18 cellular contexts compared by ENCODE assay signal in the genomic region with DNA sequence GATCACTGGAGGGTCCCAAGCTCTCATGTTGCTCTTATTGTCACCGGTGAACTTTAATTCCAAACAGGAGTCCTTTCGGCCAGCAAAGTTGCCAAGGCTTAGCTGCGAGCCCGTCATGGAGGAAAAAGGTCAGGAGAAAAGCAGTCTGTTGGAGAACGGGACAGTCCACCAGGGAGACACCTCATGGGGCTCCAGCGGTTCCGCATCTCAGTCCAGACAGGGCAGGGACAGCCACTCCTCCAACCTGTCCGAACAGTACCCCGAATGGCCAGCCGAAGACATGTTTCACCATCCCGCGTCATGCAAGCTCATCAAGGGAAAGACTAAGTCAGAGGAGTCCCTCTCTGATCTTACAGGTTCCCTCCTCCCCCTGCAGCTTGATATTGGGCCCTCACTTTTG. TPM values are rescaled to one million over a fixed set of nuclear protein-coding genes. Genes with fewer than 3 reads are reported as not detected.
DNase-seq lines count a peak whose midpoint lies in the region; ATAC-seq and TF ChIP-seq lines count a peak whose summit lies in the region.
"Had no signal": no experiment of that assay in that cellular context is flagged by ENCODE, and none has a peak within 500 bp of the region (broad histone marks: within the 10 kb centered on the region; RNA-seq: fewer than 3 reads in every experiment).

No MANE protein-coding gene starts in this region.

- CTCF ChIA-PET in PC-3 (lab: Charles Lee) = no interaction called here

- no peaks in the 10 kb centered on the region for H3F3A ChIP-seq in PC-3 (ENCODE audit: low read length, unreplicated experiment)

- POLR2A ChIA-PET in PC-3 (lab: Charles Lee; ENCODE audit: unreplicated experiment) = no interaction called here

- no peak for TF ChIP-seq POLR2A in heart left ventricle (IDR thresholded peaks at IDR 0.05)

- H2AFZ ChIP-seq in PC-3 (ENCODE audit: low read length) = no peak overlapping the region

- H3K9me3 ChIP-seq in heart left ventricle (peaks cover 0 to 76% (median 6%) of the 10 kb centered on the region in 12 donors), PC-3 (ENCODE audit: low read length) (peaks cover 60% of the 10 kb centered on the region), left ventricle myocardium inferior (replicated peaks) (peaks cover 35% of the 10 kb centered on the region)

- H3K79me2 ChIP-seq in PC-3 (ENCODE audit: low read length) = peaks cover 98% of the 10 kb centered on the region

- TF ChIP-seq CTCF in heart left ventricle (IDR thresholded peaks at IDR 0.05) = no peak
- TF ChIP-seq CTCF in PC-3 (conservative IDR thresholded peaks at IDR 0.05; ENCODE audit: low read depth, low read length) = no peak
- no peak for TF ChIP-seq CTCF in left ventricle myocardium inferior (IDR thresholded peaks at IDR 0.05; ENCODE audit: borderline replicate concordance)
- TF ChIP-seq CTCF in foreskin keratinocyte (conservative IDR thresholded peaks at IDR 0.05) = no peak

- 74 to 92% (median 86%) methylated on average over 12 of the region's 12 CpGs for WGBS in heart left ventricle, 4 donors

- H3K27ac ChIP-seq in heart left ventricle = peak overlapping the region in 3 of 12 donors; percentile 0 to 32 (median 1)
- H3K27ac ChIP-seq in PC-3 (ENCODE audit: low read length) = no peak overlapping the region
- peak overlapping the region; percentile 45 for H3K27ac ChIP-seq in left ventricle myocardium inferior (replicated peaks)
- H3K27ac ChIP-seq in foreskin keratinocyte = no peak overlapping the region

- H3K4me1 ChIP-seq in heart left ventricle = peaks cover 0 to 46% (median 15%) of the 10 kb centered on the region in 12 donors
- H3K4me1 ChIP-seq in PC-3 (ENCODE audit: insufficient read depth, low read length) = peaks cover 10% of the 10 kb centered on the region; the same call in 1 of the 2 replicates
- H3K4me1 ChIP-seq in left ventricle myocardium inferior = peaks cover 90% of the 10 kb centered on the region
- H3K4me1 ChIP-seq in foreskin keratinocyte = no peaks in the 10 kb centered on the region

- H3K4me3 ChIP-seq in heart left ventricle = no peak overlapping the region
- H3K4me3 ChIP-seq in PC-3 (ENCODE audit: low read length) = 0 out of 2 replicates have a peak overlapping the region, but pooled peaks have one; percentile 30
- H3K4me3 ChIP-seq in left ventricle myocardium inferior = no peak overlapping the region

- H3K9me2 ChIP-seq in PC-3 (replicated peaks; ENCODE audit: low read length) = no peaks in the 10 kb centered on the region

- H3K9ac ChIP-seq in PC-3 (ENCODE audit: low read length) = no peak overlapping the region

- peak in 3 of 4 donors; percentile 16 to 61 (median 22) for ATAC-seq in heart left ventricle
- ATAC-seq in left cardiac atrium = no peak
- ATAC-seq in PC-3 = no peak
- no peak for ATAC-seq in HG02588 (IDR thresholded peaks at IDR 0.05; ENCODE audit: unreplicated experiment)
- ATAC-seq in foreskin keratinocyte = no peak

- H3K36me3 ChIP-seq in heart left ventricle (peaks cover 0 to 65% (median 35%) of the 10 kb centered on the region in 9 donors), PC-3 (ENCODE audit: low read depth, low read length) (peaks cover 95% of the 10 kb centered on the region), left ventricle myocardium inferior (peaks cover 59% of the 10 kb centered on the region)

- H4K20me1 ChIP-seq in PC-3 (ENCODE audit: low read length) = no peaks in the 10 kb centered on the region

- DNase-seq in heart left ventricle = no peak
- DNase-seq in left cardiac atrium = no peak
- no peak for DNase-seq in PC-3
- DNase-seq in left ventricle myocardium inferior = no peak
- no peak for DNase-seq in glomerular visceral epithelial cell (ENCODE audit: extremely low spot score)
- no peak for DNase-seq in foreskin keratinocyte
- DNase-seq: DMS53, GDM1, HFFc6, KBM-7, MM.1S, NCI-H1048, NCI-H1417 treated with DMSO at 0.1 percent for 48 hours, NCI-H187, NCI-H446, NCI-H526, SHP77 had no signal

- H3K27me3 ChIP-seq in heart left ventricle (no peaks in the 10 kb centered on the region), PC-3 (ENCODE audit: low read length) (no peaks in the 10 kb centered on the region), left ventricle myocardium inferior (ENCODE audit: low read depth) (no peaks in the 10 kb centered on the region), foreskin keratinocyte (no peaks in the 10 kb centered on the region)

- intact Hi-C loops in heart left ventricle (cut with DNase I) (no loop called here), left cardiac atrium (cut with DNase I) (no loop called here), PC-3 (cut with micrococcal nuclease) (no loop called here), left ventricle myocardium inferior (cut with micrococcal nuclease) (no loop called here)

- BruUV-seq in PC-3 (replicated peaks; lab: Mats Ljungman, UMichigan) = no TSS peak

- no peak overlapping the region for H3K4me2 ChIP-seq in PC-3 (ENCODE audit: low read length)

RNA-seq across cellular contexts. Expression of a gene that starts 10.4 kb away (rescaled TPM):
- total RNA-seq in heart left ventricle (100 to 1,000 TPM in 8 of 9 donors, 10 to 100 TPM in 1; 98.8 to 302 (median 147) TPM), left cardiac atrium (100 to 1,000 TPM; 106 to 110 TPM), PC-3 (2014; rRNA removed) (18.7 and 22.2 TPM in 2 replicates), left ventricle myocardium inferior (101 TPM), foreskin keratinocyte (9.8 and 10.3 TPM in 2 replicates)
- polyA plus RNA-seq in heart left ventricle (10 to 100 TPM in 1 of 2 donors, 1 to 10 TPM in 1; 9.5 to 23.8 TPM), foreskin keratinocyte (2.7 TPM in 2 replicates)

Comparison
In these comparisons a context has a peak if more than half of its experiments do, and no peak if none do; other contexts are left out.
1. ATAC-seq: peak in heart left ventricle (3 of 4); none in left cardiac atrium (0 of 2), PC-3 (single experiment), HG02588 (single experiment) and foreskin keratinocyte (single experiment).